ENCODE assay signal across 7 cellular contexts in the genomic region with DNA sequence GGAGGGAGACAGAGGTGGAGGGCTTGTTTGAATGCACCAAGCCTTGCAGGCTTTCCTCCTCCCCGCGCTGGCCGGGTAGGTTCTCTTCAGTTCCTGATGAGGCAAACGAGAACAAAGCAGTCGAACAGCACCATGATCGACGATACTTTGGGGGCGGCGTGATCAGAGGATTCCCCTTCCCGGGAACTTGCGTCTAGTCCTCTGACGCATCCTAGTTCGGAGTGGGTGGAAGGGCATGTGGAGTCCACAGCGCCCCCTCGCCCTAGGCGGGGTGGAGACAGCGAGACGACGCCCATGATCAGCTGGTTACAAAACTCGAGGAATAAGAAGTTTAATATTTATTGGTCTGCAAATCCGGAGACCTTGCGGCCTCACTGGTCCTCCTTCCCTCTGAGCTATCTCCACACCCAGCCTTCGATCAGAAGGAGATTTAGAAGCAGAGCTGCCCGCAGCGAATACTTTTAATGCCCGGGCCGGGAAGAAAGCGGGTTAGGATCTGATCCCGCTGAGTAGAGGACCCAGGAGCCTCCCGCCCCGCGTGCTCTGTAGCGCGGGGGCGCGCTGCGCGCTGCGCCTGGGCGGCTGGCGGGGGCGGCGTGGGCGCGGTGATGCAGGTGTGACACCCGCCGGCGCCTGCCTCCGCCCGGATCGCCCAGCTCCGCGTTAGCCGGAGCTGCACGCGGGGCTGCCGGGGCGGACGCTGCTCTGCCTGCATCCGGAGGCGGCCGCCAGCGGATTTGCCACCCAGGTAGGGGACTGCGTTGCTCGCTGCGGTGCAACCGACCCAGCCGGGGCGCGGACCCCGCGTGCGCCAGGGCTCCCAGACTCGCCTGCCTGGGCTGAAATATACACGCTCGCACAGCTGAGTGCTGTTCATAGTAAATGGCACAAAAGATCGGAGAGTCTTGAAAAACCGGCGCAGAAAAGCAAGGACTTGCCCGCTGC.
DNase-seq lines count a peak whose midpoint lies in the region; ATAC-seq and TF ChIP-seq lines count a peak whose summit lies in the region.

A gene with protein sequence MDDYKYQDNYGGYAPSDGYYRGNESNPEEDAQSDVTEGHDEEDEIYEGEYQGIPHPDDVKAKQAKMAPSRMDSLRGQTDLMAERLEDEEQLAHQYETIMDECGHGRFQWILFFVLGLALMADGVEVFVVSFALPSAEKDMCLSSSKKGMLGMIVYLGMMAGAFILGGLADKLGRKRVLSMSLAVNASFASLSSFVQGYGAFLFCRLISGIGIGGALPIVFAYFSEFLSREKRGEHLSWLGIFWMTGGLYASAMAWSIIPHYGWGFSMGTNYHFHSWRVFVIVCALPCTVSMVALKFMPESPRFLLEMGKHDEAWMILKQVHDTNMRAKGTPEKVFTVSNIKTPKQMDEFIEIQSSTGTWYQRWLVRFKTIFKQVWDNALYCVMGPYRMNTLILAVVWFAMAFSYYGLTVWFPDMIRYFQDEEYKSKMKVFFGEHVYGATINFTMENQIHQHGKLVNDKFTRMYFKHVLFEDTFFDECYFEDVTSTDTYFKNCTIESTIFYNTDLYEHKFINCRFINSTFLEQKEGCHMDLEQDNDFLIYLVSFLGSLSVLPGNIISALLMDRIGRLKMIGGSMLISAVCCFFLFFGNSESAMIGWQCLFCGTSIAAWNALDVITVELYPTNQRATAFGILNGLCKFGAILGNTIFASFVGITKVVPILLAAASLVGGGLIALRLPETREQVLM (plus strand): TSS at position 642 of the 945 bp plus-strand sequence. CDS start 126,007 bp downstream, outside the sequence.

- no peaks in the 10 kb centered on the region for H3F3A ChIP-seq in SU-DHL-6 (ENCODE audit: insufficient read depth)

- H3K79me2 ChIP-seq in SU-DHL-6 (ENCODE audit: insufficient read depth, low read length) = no peaks in the 10 kb centered on the region

- peak within 1 kb of the TSS; percentile 33 for H3K4me2 ChIP-seq in SU-DHL-6 (ENCODE audit: low read depth, low read length, poor library complexity, severe bottlenecking)

- H3K36me3 ChIP-seq in SU-DHL-6 (ENCODE audit: low read length) = no peaks in the 10 kb centered on the region

- no peaks in the 10 kb centered on the region for H3K9me3 ChIP-seq in SU-DHL-6 (ENCODE audit: insufficient read depth, low read length)
- H3K9me3 ChIP-seq in iPS-18c (ENCODE audit: control insufficient read depth, insufficient read depth, low read length) = no peaks in the 10 kb centered on the region

- in situ Hi-C loops in astrocyte of the cerebellum (cut with HindIII; ENCODE audit: low sequenced_read_pairs) = no loop called here

- H3K27ac ChIP-seq in SU-DHL-6 (ENCODE audit: low read depth, low read length) (no peak within 1 kb of the TSS), skin epidermis (peak within 1 kb of the TSS in 6 of 21 experiments; percentile 1 to 65 (median 49))

- H3K4me3 ChIP-seq in SU-DHL-6 (ENCODE audit: insufficient read depth, low read length, poor library complexity, severe bottlenecking) (no peak within 1 kb of the TSS), astrocyte of the cerebellum (ENCODE audit: low read depth, low read length) (peak within 1 kb of the TSS; percentile 38), iPS-18c (ENCODE audit: insufficient read depth, low read depth, low read length) (peak within 1 kb of the TSS; percentile 49), skin epidermis (peak within 1 kb of the TSS; percentile 15 to 57 (median 30))

- H4K20me1 ChIP-seq in SU-DHL-6 (ENCODE audit: low read depth, low read length) = no peaks in the 10 kb centered on the region

- no peak within 1 kb of the TSS for H3K9ac ChIP-seq in SU-DHL-6 (ENCODE audit: low read length)

- no peaks in the 10 kb centered on the region for H3K9me2 ChIP-seq in SU-DHL-6 (replicated peaks; ENCODE audit: insufficient read depth, low read length)

- ATAC-seq in GM18517 (IDR thresholded peaks at IDR 0.05; ENCODE audit: unreplicated experiment) (peak; percentile 49), HG03159 (IDR thresholded peaks at IDR 0.05; ENCODE audit: unreplicated experiment) (peak; percentile 49), GM21737 (IDR thresholded peaks at IDR 0.05; ENCODE audit: unreplicated experiment) (no peak)

- H2AFZ ChIP-seq in SU-DHL-6 (ENCODE audit: low read depth, low read length, severe bottlenecking) = no peak within 1 kb of the TSS

- TF ChIP-seq CTCF in SU-DHL-6 (IDR thresholded peaks at IDR 0.05; ENCODE audit: insufficient read depth, low read length, poor library complexity, severe bottlenecking) = no peak
- peak; percentile 11 for TF ChIP-seq CTCF in astrocyte of the cerebellum (IDR thresholded peaks at IDR 0.05; ENCODE audit: low read depth, low read length, missing control alignments)

- no peak for DNase-seq in astrocyte of the cerebellum (ENCODE audit: low read depth)

- no peaks in the 10 kb centered on the region for H3K27me3 ChIP-seq in SU-DHL-6 (ENCODE audit: low read length)
